Comparison of ENCODE assay signal across 8 cellular contexts in the genomic region with DNA sequence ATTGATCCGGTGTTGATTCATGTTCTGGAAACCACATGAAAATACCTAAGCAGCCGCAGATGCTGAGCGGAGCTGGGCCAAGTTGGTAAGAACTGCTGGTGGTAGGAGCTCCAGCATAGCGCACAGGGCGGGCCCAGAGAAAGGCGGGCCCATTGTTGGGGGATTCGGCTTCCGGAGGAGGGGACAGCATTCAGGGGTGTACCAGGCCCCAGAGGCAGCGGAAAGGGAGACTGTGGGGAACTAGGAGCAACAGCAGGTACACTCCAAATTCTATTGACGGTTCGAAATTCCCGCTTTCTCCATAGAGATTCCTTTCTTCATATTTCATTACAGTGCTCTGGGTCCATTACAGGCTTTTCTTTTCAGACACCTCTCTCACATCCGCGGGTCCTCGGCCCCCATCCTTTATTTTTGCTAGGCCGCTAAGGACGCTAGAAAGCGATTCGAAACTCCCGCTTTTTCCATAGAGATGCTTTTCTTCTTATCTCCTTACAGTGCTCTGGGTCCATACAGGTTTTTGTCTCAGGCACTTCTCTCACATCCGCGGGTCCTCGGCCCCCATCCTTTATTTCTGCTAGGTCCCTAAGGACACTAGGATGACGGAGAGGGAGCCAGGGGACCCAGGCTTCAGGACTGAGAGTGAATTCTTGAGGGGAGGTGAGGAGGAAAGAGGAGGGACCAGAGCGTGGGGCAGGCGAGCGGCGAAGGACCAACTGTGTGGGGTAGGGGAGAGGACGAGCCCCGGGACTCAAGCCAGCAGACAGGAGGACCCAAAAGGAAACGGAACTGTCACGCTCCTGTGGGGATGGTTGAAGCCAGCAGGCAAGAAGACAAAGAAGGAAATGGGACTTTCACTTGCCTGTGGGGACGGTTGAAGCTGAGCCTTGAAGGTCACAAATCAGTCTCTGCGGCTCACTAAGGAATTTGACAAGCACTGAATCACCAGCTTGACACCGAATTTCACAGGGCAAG.
DNase-seq lines count a peak whose midpoint lies in the region; ATAC-seq lines count a peak whose summit lies in the region.

A gene with protein sequence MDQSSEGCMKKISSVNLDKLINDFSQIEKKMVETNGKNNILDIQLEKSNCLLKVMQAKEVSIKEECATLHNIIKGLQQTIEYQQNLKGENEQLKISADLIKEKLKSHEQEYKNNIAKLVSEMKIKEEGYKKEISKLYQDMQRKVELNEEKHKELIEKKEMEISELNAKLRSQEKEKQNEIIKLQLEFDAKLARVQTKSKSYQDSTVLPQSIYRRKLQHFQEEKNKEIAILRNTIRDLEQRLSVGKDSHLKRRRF (plus strand): TSS at position 189 of the 972 bp plus-strand sequence. CDS start 2,304 bp downstream, outside the sequence.

- no peaks in the 10 kb centered on the region for H3K36me3 Mint-ChIP-seq in stimulated activated memory B cell treated with anti-CD40 and anti-IgM and Interleukin-4, amounts not matched to agents 10 μg/mL and 1 μg/mL and 100 μg/mL, for 72 hours

- H3K36me3 ChIP-seq in muscle layer of duodenum (ENCODE audit: control insufficient read depth in 1 of 2, insufficient read depth in 2 of 2, low read length in 2 of 2), result no peaks in the 10 kb centered on the region

- no peak within 1 kb of the TSS for H3K27ac ChIP-seq in muscle layer of duodenum (ENCODE audit: low read length)

- peaks cover 14% of the 10 kb centered on the region for H3K4me1 Mint-ChIP-seq in stimulated activated memory B cell treated with anti-CD40 and anti-IgM and Interleukin-4, amounts not matched to agents 10 μg/mL and 1 μg/mL and 100 μg/mL, for 72 hours

- H3K4me1 ChIP-seq in muscle layer of duodenum (ENCODE audit: control insufficient read depth in 1 of 2, insufficient read depth in 2 of 2, low read length in 2 of 2), result no peaks in the 10 kb centered on the region

- H3K27me3 Mint-ChIP-seq in stimulated activated memory B cell treated with anti-CD40 and anti-IgM and Interleukin-4, amounts not matched to agents 10 μg/mL and 1 μg/mL and 100 μg/mL, for 72 hours, result peaks cover 25% of the 10 kb centered on the region

- peak; percentile 89 for ATAC-seq in GM19043 (IDR thresholded peaks at IDR 0.05; ENCODE audit: low read depth, unreplicated experiment)
- peak; percentile 92 for ATAC-seq in HG03342 (IDR thresholded peaks at IDR 0.05; ENCODE audit: unreplicated experiment)
- ATAC-seq in stimulated activated memory B cell treated with anti-CD40 and anti-IgM and Interleukin-4, amounts not matched to agents 10 μg/mL and 1 μg/mL and 100 μg/mL, for 72 hours, result peak; percentile 86

- H3K9me3 Mint-ChIP-seq in stimulated activated memory B cell treated with anti-CD40 and anti-IgM and Interleukin-4, amounts not matched to agents 10 μg/mL and 1 μg/mL and 100 μg/mL, for 72 hours, result no peaks in the 10 kb centered on the region

- H3K4me3 Mint-ChIP-seq in stimulated activated memory B cell treated with anti-CD40 and anti-IgM and Interleukin-4, amounts not matched to agents 10 μg/mL and 1 μg/mL and 100 μg/mL, for 72 hours, result peak within 1 kb of the TSS; percentile 81

- peak within 1 kb of the TSS; percentile 38 for H3K27ac Mint-ChIP-seq in stimulated activated memory B cell treated with anti-CD40 and anti-IgM and Interleukin-4, amounts not matched to agents 10 μg/mL and 1 μg/mL and 100 μg/mL, for 72 hours

- no peaks in the 10 kb centered on the region for H3K9me3 ChIP-seq in muscle layer of duodenum (ENCODE audit: control insufficient read depth in 1 of 2, low read length in 2 of 2)

- peak; percentile 74 for DNase-seq in activated CD4-positive, alpha-beta T cell treated with anti-CD3 and anti-CD28 coated beads for 48 hours
- peak; percentile 81 for DNase-seq in ecto neural progenitor cell (ENCODE audit: low spot score)
- no peak for DNase-seq in NCI-H1092 (lab: John Stamatoyannopoulos, UW)
- no peak for DNase-seq in NCI-H2029 treated with DMSO at 0.1 percent for 48 hours (lab: John Stamatoyannopoulos, UW)

- H3K27me3 ChIP-seq in muscle layer of duodenum (ENCODE audit: low read depth, low read length), result peaks cover 8% of the 10 kb centered on the region

- peak within 1 kb of the TSS; percentile 53 to 59 for H3K4me3 ChIP-seq in muscle layer of duodenum (ENCODE audit: low read depth in 1 of 2, low read length in 2 of 2)

Comparison
In these comparisons a context has a peak if more than half of its experiments do, and no peak if none do; other contexts are left out.
1. DNase-seq: peak in activated CD4-positive, alpha-beta T cell treated with anti-CD3 and anti-CD28 coated beads for 48 hours (single experiment) and ecto neural progenitor cell (single experiment); none in NCI-H1092 (single experiment) and NCI-H2029 treated with DMSO at 0.1 percent for 48 hours (single experiment).
2. Peak in every context shown above with its lines, with median percentiles within 50 percentile points of each other: ATAC-seq.